Comparison of ENCODE assay signal across 7 cellular contexts in genomic region chr19:7515091-7515470, GRCh38. TPM values are rescaled to one million over a fixed set of nuclear protein-coding genes. Genes with fewer than 3 reads are reported as not detected.
DNase-seq lines count a peak whose midpoint lies in the region; ATAC-seq and TF ChIP-seq lines count a peak whose summit lies in the region.

No MANE protein-coding gene starts in this region.

- DNase-seq in suprapubic skin (ENCODE audit: low spot score in 2 of 2) (no peak), activated gamma-delta T cell (lab: John Stamatoyannopoulos, UW) (no peak), HEK293T (ENCODE audit: extremely low spot score) (no peak)

- TF ChIP-seq CTCF in liver (IDR thresholded peaks at IDR 0.05; ENCODE audit: low read depth, low read length, missing input control) (no peak), suprapubic skin (IDR thresholded peaks at IDR 0.05) (no peak)

- H3K9ac ChIP-seq in liver (ENCODE audit: low read depth in 1 of 2, low read length in 2 of 2), result no peak overlapping the region

- H3K4me3 Mint-ChIP-seq in IgD-negative memory B cell, result peak overlapping the region; percentile 26 to 87 (median 50)

- H3K27ac Mint-ChIP-seq in IgD-negative memory B cell, result peak overlapping the region in 1 of 3 donors; percentile 85

- no peaks in the 10 kb centered on the region for H3K27me3 ChIP-seq in liver (ENCODE audit: control insufficient read depth in 4 of 4, insufficient read depth in 4 of 4, low read length in 3 of 4)
- no peaks in the 10 kb centered on the region for H3K27me3 ChIP-seq in suprapubic skin

- peak; percentile 56 for TF ChIP-seq EP300 in suprapubic skin (IDR thresholded peaks at IDR 0.05)

- H3K36me3 ChIP-seq in liver (ENCODE audit: control insufficient read depth in 4 of 4, insufficient read depth in 3 of 4, low read depth in 1 of 4, low read length in 3 of 4) (peaks cover 0 to 3% (median 0%) of the 10 kb centered on the region in 4 donors), suprapubic skin (peaks cover 7% of the 10 kb centered on the region)

- POLR2A ChIA-PET in HEK293T (lab: Yijun Ruan, JAX), result interaction anchor here (1.4 to 1.5 kb wide), 2 partner anchors 12 to 26 kb away, joined by 4 to 5 read pairs; no protein-coding TSS in a partner anchor

- no peak for ATAC-seq in GM21825 (IDR thresholded peaks at IDR 0.05; ENCODE audit: unreplicated experiment)

- H3K36me3 Mint-ChIP-seq in IgD-negative memory B cell, result no peaks in the 10 kb centered on the region

- no peaks in the 10 kb centered on the region for H3K9me3 Mint-ChIP-seq in IgD-negative memory B cell

- peaks cover 4 to 21% (median 14%) of the 10 kb centered on the region in 4 donors for H3K4me1 ChIP-seq in liver (ENCODE audit: control insufficient read depth in 4 of 4, insufficient read depth in 4 of 4, low read length in 3 of 4)
- H3K4me1 ChIP-seq in suprapubic skin, result peaks cover 26% of the 10 kb centered on the region

- H3K4me1 Mint-ChIP-seq in IgD-negative memory B cell, result peaks cover 0 to 7% (median 6%) of the 10 kb centered on the region in 3 donors

- TF ChIP-seq POLR2A in suprapubic skin (IDR thresholded peaks at IDR 0.05), result no peak

- H3K9me3 ChIP-seq in liver (ENCODE audit: control insufficient read depth in 4 of 4, low read length in 3 of 4) (no peaks in the 10 kb centered on the region), suprapubic skin (no peaks in the 10 kb centered on the region)

- CTCF ChIA-PET in HEK293T (lab: Yijun Ruan, JAX), result no interaction called here

- no peak for TF ChIP-seq RAD21 in liver (IDR thresholded peaks at IDR 0.05)

- H3K27ac ChIP-seq in angular gyrus (ENCODE audit: low read depth, low read length) (peak overlapping the region; percentile 99), liver (ENCODE audit: low read depth in 1 of 2, low read length in 2 of 2) (peak overlapping the region in 1 of 2 donors; percentile 25), suprapubic skin (peak overlapping the region; percentile 80)

- H3K4me3 ChIP-seq in liver (ENCODE audit: low read depth in 1 of 3, low read length in 3 of 3) (no peak overlapping the region), suprapubic skin (peak overlapping the region; percentile 66)

- peaks cover 12% of the 10 kb centered on the region for H3K27me3 Mint-ChIP-seq in IgD-negative memory B cell

- WGBS in liver, result 79% methylated on average over 10 of the region's 10 CpGs
- 45% methylated on average over 10 of the region's 10 CpGs for WGBS in suprapubic skin

TF ChIP-seq in liver, 16 proteins besides CTCF, POLR2A, EP300 and RAD21 (continues in another document):
- no peak for TF ChIP-seq MAX (IDR thresholded peaks at IDR 0.05)
- TF ChIP-seq GABPA (IDR thresholded peaks at IDR 0.05 in 1 of 2, conservative IDR thresholded peaks at IDR 0.05 in 1 of 2), result no peak
- TF ChIP-seq YY1 (IDR thresholded peaks at IDR 0.05), result no peak
- no peak for TF ChIP-seq ATF3 (IDR thresholded peaks at IDR 0.05)
- TF ChIP-seq NR2F2 (IDR thresholded peaks at IDR 0.05), result peak; percentile 47
- TF ChIP-seq SP1 (IDR thresholded peaks at IDR 0.05), result peak; percentile 27
- no peak for TF ChIP-seq EGR1 (IDR thresholded peaks at IDR 0.05; ENCODE audit: low read depth in 2 of 2)
- TF ChIP-seq FOXA1 (IDR thresholded peaks at IDR 0.05), result no peak
- no peak for TF ChIP-seq REST (IDR thresholded peaks at IDR 0.05)

TF ChIP-seq in HEK293T, 16 proteins besides CTCF, POLR2A, EP300 and RAD21:
- TF ChIP-seq TARDBP (IDR thresholded peaks at IDR 0.05), result no peak
- TF ChIP-seq ZNF384 (IDR thresholded peaks at IDR 0.05), result no peak
- no peak for TF ChIP-seq NFRKB (IDR thresholded peaks at IDR 0.05)
- TF ChIP-seq ARNT (IDR thresholded peaks at IDR 0.05), result no peak
- TF ChIP-seq CTBP1 (IDR thresholded peaks at IDR 0.05; ENCODE audit: borderline replicate concordance), result no peak

RNA-seq across cellular contexts. Expression of gene ZNF358, which starts 0.8 kb away (rescaled TPM):
- polyA plus RNA-seq in IgD-negative memory B cell (1.3 TPM), liver (10 to 100 TPM; 15.6 to 18.2 TPM)
- total RNA-seq in liver (1 to 10 TPM; 5.7 to 9.5 TPM), suprapubic skin (10 to 100 TPM; 28.7 to 48.5 (median 39.5) TPM)

RNA-seq across cellular contexts. Expression of gene MCOLN1, which starts 7.3 kb away (rescaled TPM):
- polyA plus RNA-seq in IgD-negative memory B cell (5.2 TPM), liver (10 to 100 TPM; 14.1 to 17.0 TPM)
- total RNA-seq in liver (10 to 100 TPM; 10.9 to 13.2 TPM), suprapubic skin (10 to 100 TPM; 15.9 to 43.6 (median 29.5) TPM)

RNA-seq across cellular contexts. Expression of gene PNPLA6, which starts 20.4 kb away (rescaled TPM):
- 12.5 TPM for polyA plus RNA-seq in IgD-negative memory B cell
- total RNA-seq in liver, result 10 to 100 TPM; 33.0 to 68.4 TPM
- 10 to 100 TPM; 20.9 to 22.9 TPM for polyA plus RNA-seq in liver
- total RNA-seq in suprapubic skin, result 100 to 1,000 TPM in 1 of 4 donors, 10 to 100 TPM in 3; 57.8 to 112 (median 78.5) TPM

RNA-seq across cellular contexts. Expression of gene PEX11G, which starts 26.2 kb away (rescaled TPM):
- polyA plus RNA-seq in IgD-negative memory B cell (2.8 TPM), liver (10 to 100 TPM in 1 of 2 donors, 1 to 10 TPM in 1; 8.6 to 10.9 TPM)
- total RNA-seq in liver (1 to 10 TPM; 1.9 to 7.7 TPM), suprapubic skin (1 to 10 TPM; 2.9 to 5.2 (median 4.1) TPM)
